ENCODE assay signal across 9 cellular contexts in genomic region chr13:27573265-27573664, GRCh38. TPM values are rescaled to one million over a fixed set of nuclear protein-coding genes. Genes with fewer than 3 reads are reported as not detected.
DNase-seq lines count a peak whose midpoint lies in the region; ATAC-seq, FAIRE-seq and TF ChIP-seq lines count a peak whose summit lies in the region.
"Had no signal": no experiment of that assay in that cellular context is flagged by ENCODE, and none has a peak within 500 bp of the region (broad histone marks: within the 10 kb centered on the region; RNA-seq: fewer than 3 reads in every experiment).

No MANE protein-coding gene starts in this region.

- H3K4me2 ChIP-seq in trophoblast cell (ENCODE audit: low read length), result no peak overlapping the region

- H3K9me3 ChIP-seq in esophagus (ENCODE audit: control insufficient read depth in 2 of 2, insufficient read depth in 1 of 2, low read depth in 1 of 2, low read length in 1 of 2) (no peaks in the 10 kb centered on the region), trophoblast cell (ENCODE audit: insufficient read depth, low read depth, low read length) (no peaks in the 10 kb centered on the region)

- no peak for TF ChIP-seq CTCF in RWPE1 (conservative IDR thresholded peaks at IDR 0.05; ENCODE audit: low read depth)

- POLR2A ChIA-PET in RWPE1 (lab: Yijun Ruan, JAX; ENCODE audit: low non-redundant PET), result interaction anchor here (0.7 kb wide), 1 partner anchor 47 kb away, joined by 3 read pairs; no protein-coding TSS in a partner anchor

- H3K18ac ChIP-seq in trophoblast cell (ENCODE audit: low read length), result no peak overlapping the region

- H3K4me3 ChIP-seq in esophagus (ENCODE audit: low read depth in 1 of 2, low read length in 2 of 2) (no peak overlapping the region), trophoblast cell (ENCODE audit: low read depth, low read length) (no peak overlapping the region)

- no peak overlapping the region for H2AFZ ChIP-seq in trophoblast cell (ENCODE audit: insufficient read depth, low read length, poor library complexity)

- no peak overlapping the region for H3K23ac ChIP-seq in trophoblast cell (ENCODE audit: low read length)

- DNase-seq in H54 (ENCODE audit: insufficient read length, low spot score) (peak; percentile 4), RWPE1 (ENCODE audit: low spot score) (peak; percentile 13), trophoblast cell (peak; percentile 13 to 59), HUDEP-2 (lab: John Stamatoyannopoulos, UW; ENCODE audit: unreplicated experiment in 76 of 76) (no peak)
- DNase-seq in NK-92 treated with Interleukin-12 subunit alpha and Interleukin-12 subunit beta, amount 100 ng/mL, for 24 hours (lab: John Stamatoyannopoulos, UW), result no peak
- DNase-seq: stimulated activated naive CD8-positive, alpha-beta T cell treated with anti-CD3 and anti-CD28 coated beads, Interleukin-15, amount 100 ng/mL, for 72 hours had no signal

- H4K12ac ChIP-seq in trophoblast cell (ENCODE audit: low read depth, low read length), result no peak overlapping the region

- H2BK12ac ChIP-seq in trophoblast cell (ENCODE audit: low read length), result no peak overlapping the region

- no peak for TF ChIP-seq POLR2A in H54 (IDR thresholded peaks at IDR 0.05; ENCODE audit: low read depth, low read length)

- FAIRE-seq in H54 (lab: Jason Lieb, UNC), result peak; percentile 73

- H3K27me3 ChIP-seq in esophagus (ENCODE audit: control insufficient read depth in 1 of 2, insufficient read depth in 2 of 2, low read length in 2 of 2) (no peaks in the 10 kb centered on the region), trophoblast cell (ENCODE audit: insufficient read depth, low read length) (no peaks in the 10 kb centered on the region)

- H3K27ac ChIP-seq in RWPE1 (no peak overlapping the region), esophagus (ENCODE audit: low read depth in 2 of 2, low read length in 1 of 2) (peak overlapping the region; percentile 61 to 84), trophoblast cell (ENCODE audit: low read depth, low read length) (no peak overlapping the region)

- H2BK5ac ChIP-seq in trophoblast cell (ENCODE audit: low read depth, low read length, poor library complexity), result no peak overlapping the region

- no peaks in the 10 kb centered on the region for H3K4me1 ChIP-seq in esophagus (ENCODE audit: control insufficient read depth in 2 of 2, insufficient read depth in 2 of 2, low read length in 1 of 2)
- H3K4me1 ChIP-seq in trophoblast cell (ENCODE audit: control insufficient read depth in 1 of 2, insufficient read depth in 2 of 2, low read length in 2 of 2), result no peaks in the 10 kb centered on the region

- CTCF ChIA-PET in RWPE1 (lab: Yijun Ruan, JAX), result interaction anchor here (0.6 to 0.7 kb wide), 2 partner anchors 81 to 92 kb away, joined by 3 to 5 read pairs; no protein-coding TSS in a partner anchor

- H3K4ac ChIP-seq in trophoblast cell (ENCODE audit: low read depth, low read length), result no peak overlapping the region

- ATAC-seq in HG02759 (IDR thresholded peaks at IDR 0.05; ENCODE audit: unreplicated experiment), result no peak
- ATAC-seq: Right ventricle myocardium inferior; stimulated activated naive CD8-positive, alpha-beta T cell treated with anti-CD3 and anti-CD28 coated beads, Interleukin-15, amount 100 ng/mL, for 72 hours had no signal

- no peaks in the 10 kb centered on the region for H3K79me1 ChIP-seq in trophoblast cell (ENCODE audit: low read length)

- no peak overlapping the region for H3K9ac ChIP-seq in trophoblast cell (ENCODE audit: low read length)

- 61 to 66% methylated on average over 2 of the region's 2 CpGs for WGBS in esophagus, 2 donors
- WGBS in trophoblast cell (ENCODE audit: extremely low coverage, insufficient coverage, insufficient read length), result no CpG with 5 or more reads among the region's 2 CpGs

- peaks cover 0 to under 1% of the 10 kb centered on the region in 2 donors for H3K36me3 ChIP-seq in esophagus (ENCODE audit: control insufficient read depth in 2 of 2, insufficient read depth in 2 of 2, low read length in 1 of 2)
- H3K36me3 ChIP-seq in trophoblast cell (ENCODE audit: control insufficient read depth in 1 of 2, insufficient read depth in 2 of 2, low read length in 2 of 2), result peaks cover 2 to 4% of the 10 kb centered on the region in 2 experiments

- no peak overlapping the region for H2AK5ac ChIP-seq in trophoblast cell (ENCODE audit: low read length)

- H3K14ac ChIP-seq in trophoblast cell (ENCODE audit: low read length), result no peak overlapping the region

- no peak overlapping the region for H2BK120ac ChIP-seq in trophoblast cell (ENCODE audit: insufficient read depth, low read length, poor library complexity)

- no peaks in the 10 kb centered on the region for H3K79me2 ChIP-seq in trophoblast cell (ENCODE audit: control insufficient read depth, insufficient read depth, low read length, poor library complexity)

- no peak overlapping the region for H4K8ac ChIP-seq in trophoblast cell (ENCODE audit: low read depth, low read length)

- H4K91ac ChIP-seq in trophoblast cell (ENCODE audit: low read depth, low read length), result no peak overlapping the region

RNA-seq across cellular contexts. Expression of gene LNX2, which starts 47.1 kb away (rescaled TPM):
- polyA plus RNA-seq in esophagus, result 1 to 10 TPM; 5.5 to 6.1 TPM
- 7.8 and 7.9 TPM in 2 replicates for polyA plus RNA-seq in trophoblast cell (2013)

RNA-seq across cellular contexts. Expression of gene POLR1D, which starts 48.4 kb away (rescaled TPM):
- 100 to 1,000 TPM; 126 to 133 TPM for polyA plus RNA-seq in esophagus
- 173 and 176 TPM in 2 replicates for polyA plus RNA-seq in trophoblast cell (2013)

Comparison
In these comparisons a context has a peak if more than half of its experiments do, and no peak if none do; other contexts are left out.
1. DNase-seq: peak in H54 (single experiment), RWPE1 (single experiment) and trophoblast cell (2 of 2); none in NK-92 treated with Interleukin-12 subunit alpha and Interleukin-12 subunit beta, amount 100 ng/mL, for 24 hours (single experiment) and HUDEP-2 (0 of 76).
2. H3K27ac ChIP-seq: peak in esophagus (2 of 2); none in RWPE1 (single experiment) and trophoblast cell (single experiment).